In the genomic region with DNA sequence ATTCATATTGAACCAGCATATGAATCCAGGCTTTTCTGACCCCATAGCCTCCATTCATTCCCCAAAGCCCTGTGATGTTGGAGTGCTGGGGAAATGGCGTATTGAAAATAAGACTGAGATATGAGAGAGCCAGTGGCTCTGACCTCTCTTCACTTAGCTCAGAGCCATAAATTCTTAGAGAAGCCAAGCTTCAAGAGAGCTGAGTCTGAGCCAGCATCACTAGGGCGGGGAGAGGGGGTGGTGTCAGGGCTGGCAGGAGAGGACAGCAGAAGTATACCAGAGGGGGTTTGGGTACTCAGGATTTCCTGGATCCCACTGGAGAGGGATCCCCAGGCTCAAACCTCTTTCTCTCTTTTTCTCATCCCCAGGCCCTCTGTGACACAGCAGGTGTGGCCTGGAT, we compare ENCODE assay signal across 1 cellular context.
TF ChIP-seq lines count a peak whose summit lies in the region.

No MANE protein-coding gene starts in this region.

TF ChIP-seq in K562, 482 proteins besides CTCF, POLR2A, EP300 and RAD21 (continued from another document):
- TF ChIP-seq, protein P1, sequence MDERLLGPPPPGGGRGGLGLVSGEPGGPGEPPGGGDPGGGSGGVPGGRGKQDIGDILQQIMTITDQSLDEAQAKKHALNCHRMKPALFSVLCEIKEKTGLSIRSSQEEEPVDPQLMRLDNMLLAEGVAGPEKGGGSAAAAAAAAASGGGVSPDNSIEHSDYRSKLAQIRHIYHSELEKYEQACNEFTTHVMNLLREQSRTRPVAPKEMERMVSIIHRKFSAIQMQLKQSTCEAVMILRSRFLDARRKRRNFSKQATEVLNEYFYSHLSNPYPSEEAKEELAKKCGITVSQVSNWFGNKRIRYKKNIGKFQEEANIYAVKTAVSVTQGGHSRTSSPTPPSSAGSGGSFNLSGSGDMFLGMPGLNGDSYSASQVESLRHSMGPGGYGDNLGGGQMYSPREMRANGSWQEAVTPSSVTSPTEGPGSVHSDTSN (CRISPR knock-in tag; IDR thresholded peaks at IDR 0.05; ENCODE audit: low read depth), result no peak
- TF ChIP-seq, protein P1 (tag; conservative IDR thresholded peaks at IDR 0.05; ENCODE audit: low read depth), result 0 out of 2 replicates have a peak, but pooled peaks have one; percentile 27
